Comparison of ENCODE assay signal across 8 cellular contexts in the genomic region with DNA sequence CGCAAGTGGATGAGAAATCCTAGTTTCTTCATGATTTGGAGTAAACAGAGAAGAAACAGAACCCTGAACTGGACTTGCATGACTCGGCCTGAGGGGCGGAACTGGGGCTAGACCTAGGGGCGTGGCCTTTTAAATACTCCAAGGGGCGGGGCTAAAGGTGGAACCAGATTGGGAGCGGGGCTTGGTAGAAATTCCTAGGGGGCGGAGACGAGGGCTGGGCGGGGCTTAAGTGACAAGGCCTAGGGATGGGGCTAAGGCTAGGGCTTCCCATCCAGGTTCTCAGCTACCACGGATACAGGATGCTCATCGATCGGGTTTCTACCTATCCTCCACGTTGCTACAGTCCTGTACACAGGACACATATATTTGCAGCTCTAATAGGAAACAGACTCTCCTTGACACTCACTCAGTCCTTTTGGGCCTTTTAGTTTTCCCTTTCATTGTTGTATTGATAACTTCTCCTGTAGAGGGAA. TPM values are rescaled to one million over a fixed set of nuclear protein-coding genes. Genes with fewer than 3 reads are reported as not detected.
A peak's percentile ranks its signal among the peaks of the same experiment; 100 is the strongest.
DNase-seq lines count a peak whose midpoint lies in the region; ATAC-seq and TF ChIP-seq lines count a peak whose summit lies in the region.

No MANE protein-coding gene starts in this region.

- H3K4me3 Mint-ChIP-seq in CD4-positive, alpha-beta memory T cell, result peak overlapping the region; percentile 89 to 99 (median 94)
- peak overlapping the region; percentile 87 for H3K4me3 Mint-ChIP-seq in activated T-helper 1 cell treated with anti-CD3 and anti-CD28 coated beads, Interleukin-12 subunit alpha, Interleukin-12 subunit beta, Interleukin-2, Interleukin-4 antibody, amounts not matched to agents 30 ng/mL and 10 ng/mL and 1 ng/mL, durations not matched to agents 14 hours and 24 hours and 36 hours

- H3K27me3 Mint-ChIP-seq in CD4-positive, alpha-beta memory T cell, result no peaks in the 10 kb centered on the region
- peaks cover 3% of the 10 kb centered on the region for H3K27me3 Mint-ChIP-seq in activated T-helper 1 cell treated with anti-CD3 and anti-CD28 coated beads, Interleukin-12 subunit alpha, Interleukin-12 subunit beta, Interleukin-2, Interleukin-4 antibody, amounts not matched to agents 30 ng/mL and 10 ng/mL and 1 ng/mL, durations not matched to agents 14 hours and 24 hours and 36 hours (ENCODE audit: insufficient read depth)

- POLR2A ChIA-PET in CD4-positive, alpha-beta memory T cell (lab: Charles Lee; ENCODE audit: partially characterized antibody), result interaction anchor here (0.8 to 2.8 kb wide), 6 partner anchors 13 to 459 kb away, joined by 3 to 30 read pairs (median 4); a partner anchor contains a TSS

- H3K36me3 ChIP-seq in CD4-positive, alpha-beta memory T cell (ENCODE audit: insufficient read depth, low read length), result peaks cover 3% of the 10 kb centered on the region
- H3K36me3 ChIP-seq in gastroesophageal sphincter (peaks cover 0 to 12% of the 10 kb centered on the region in 2 donors), neutrophil (no peaks in the 10 kb centered on the region)

- in situ Hi-C loops in KBM-7 (cut with MboI; ENCODE audit: low pct_unique_long_range_greater_than_20kb, low sequenced_read_pairs), result no loop called here

- H3K27ac ChIP-seq in CD4-positive, alpha-beta memory T cell (ENCODE audit: low read depth, low read length), result peak overlapping the region; percentile 96
- H3K27ac ChIP-seq in gastroesophageal sphincter, result peak overlapping the region; percentile 91 to 99 (median 97)
- peak overlapping the region; percentile 92 for H3K27ac ChIP-seq in neutrophil

- ATAC-seq in GM19328 (IDR thresholded peaks at IDR 0.05; ENCODE audit: unreplicated experiment), result peak; percentile 49
- ATAC-seq in HG03378 (IDR thresholded peaks at IDR 0.05; ENCODE audit: unreplicated experiment), result peak; percentile 44
- ATAC-seq in gastroesophageal sphincter, result peak; percentile 93

- no peak for DNase-seq in CD4-positive, alpha-beta memory T cell
- DNase-seq in NCI-H446 treated with DMSO at 0.1 percent for 48 hours (lab: John Stamatoyannopoulos, UW) (peak; percentile 92), KBM-7 (no peak)
- no peak for DNase-seq in activated T-helper 1 cell treated with anti-CD3 and anti-CD28 coated beads, Interleukin-12 subunit alpha, Interleukin-12 subunit beta, Interleukin-2, Interleukin-4 antibody, amounts not matched to agents 30 ng/mL and 10 ng/mL and 1 ng/mL, durations not matched to agents 14 hours and 24 hours and 36 hours (ENCODE audit: low spot score)

- H3K27me3 ChIP-seq in CD4-positive, alpha-beta memory T cell (ENCODE audit: insufficient read depth, low read length), result no peaks in the 10 kb centered on the region
- no peaks in the 10 kb centered on the region for H3K27me3 ChIP-seq in gastroesophageal sphincter
- no peaks in the 10 kb centered on the region for H3K27me3 ChIP-seq in neutrophil

- no peak for TF ChIP-seq POLR2A in gastroesophageal sphincter (IDR thresholded peaks at IDR 0.05)

- H3K36me3 Mint-ChIP-seq in CD4-positive, alpha-beta memory T cell, result peaks cover 22 to 27% of the 10 kb centered on the region in 2 donors
- peaks cover 8% of the 10 kb centered on the region for H3K36me3 Mint-ChIP-seq in activated T-helper 1 cell treated with anti-CD3 and anti-CD28 coated beads, Interleukin-12 subunit alpha, Interleukin-12 subunit beta, Interleukin-2, Interleukin-4 antibody, amounts not matched to agents 30 ng/mL and 10 ng/mL and 1 ng/mL, durations not matched to agents 14 hours and 24 hours and 36 hours (ENCODE audit: low read depth)

- peaks cover 19 to 46% (median 32%) of the 10 kb centered on the region in 4 donors for H3K4me1 Mint-ChIP-seq in CD4-positive, alpha-beta memory T cell
- H3K4me1 Mint-ChIP-seq in activated T-helper 1 cell treated with anti-CD3 and anti-CD28 coated beads, Interleukin-12 subunit alpha, Interleukin-12 subunit beta, Interleukin-2, Interleukin-4 antibody, amounts not matched to agents 30 ng/mL and 10 ng/mL and 1 ng/mL, durations not matched to agents 14 hours and 24 hours and 36 hours (ENCODE audit: low read depth), result peaks cover 29% of the 10 kb centered on the region

- intact Hi-C loops in CD4-positive, alpha-beta memory T cell (cut with micrococcal nuclease), result loop anchor here (1.0 to 5.0 kb wide), 5 partner anchors 14 to 509 kb away; a partner anchor contains a TSS
- intact Hi-C loops in activated T-helper 1 cell treated with anti-CD3 and anti-CD28 coated beads, Interleukin-12 subunit alpha, Interleukin-12 subunit beta, Interleukin-2, Interleukin-4 antibody, amounts not matched to agents 30 ng/mL and 10 ng/mL and 1 ng/mL, durations not matched to agents 14 hours and 24 hours and 36 hours (cut with micrococcal nuclease), result loop anchor here (1.0 to 2.0 kb wide), 11 partner anchors 14 to 509 kb away; a partner anchor contains a TSS

- TF ChIP-seq CTCF in gastroesophageal sphincter (IDR thresholded peaks at IDR 0.05) (no peak), neutrophil (IDR thresholded peaks at IDR 0.05) (no peak)

- H3K9me3 ChIP-seq in CD4-positive, alpha-beta memory T cell (ENCODE audit: control insufficient read depth in 1 of 2, low read length in 2 of 2), result no peaks in the 10 kb centered on the region
- H3K9me3 ChIP-seq in gastroesophageal sphincter, result peaks cover 0 to 11% (median 0%) of the 10 kb centered on the region in 3 donors
- peaks cover 4% of the 10 kb centered on the region for H3K9me3 ChIP-seq in neutrophil

- H3K9me3 Mint-ChIP-seq in CD4-positive, alpha-beta memory T cell, result peaks cover 2 to 22% (median 14%) of the 10 kb centered on the region in 8 donors
- H3K9me3 Mint-ChIP-seq in activated T-helper 1 cell treated with anti-CD3 and anti-CD28 coated beads, Interleukin-12 subunit alpha, Interleukin-12 subunit beta, Interleukin-2, Interleukin-4 antibody, amounts not matched to agents 30 ng/mL and 10 ng/mL and 1 ng/mL, durations not matched to agents 14 hours and 24 hours and 36 hours, result peaks cover 43% of the 10 kb centered on the region

- peaks cover 23% of the 10 kb centered on the region for H3K4me1 ChIP-seq in CD4-positive, alpha-beta memory T cell (ENCODE audit: insufficient read depth, low read length)
- H3K4me1 ChIP-seq in gastroesophageal sphincter (peaks cover 0 to 30% (median 0%) of the 10 kb centered on the region in 3 donors), neutrophil (ENCODE audit: control insufficient read depth in 1 of 2, insufficient read depth in 1 of 2, low read depth in 1 of 2, low read length in 1 of 2) (peaks cover 16 to 19% of the 10 kb centered on the region in 2 experiments)

- peak overlapping the region; percentile 92 to 93 for H3K4me3 ChIP-seq in CD4-positive, alpha-beta memory T cell (ENCODE audit: low read length in 2 of 2)
- H3K4me3 ChIP-seq in gastroesophageal sphincter (peak overlapping the region; percentile 84 to 88), neutrophil (ENCODE audit: low read depth in 1 of 2, low read length in 1 of 2) (peak overlapping the region; percentile 75 to 81)

- CTCF ChIA-PET in CD4-positive, alpha-beta memory T cell (lab: Charles Lee; ENCODE audit: partially characterized antibody), result interaction anchor here (0.8 to 3.3 kb wide), 4 partner anchors 13 to 125 kb away, joined by 3 to 23 read pairs (median 6); a partner anchor contains a TSS

- H3K27ac Mint-ChIP-seq in CD4-positive, alpha-beta memory T cell, result peak overlapping the region; percentile 88 to 99 (median 97)
- peak overlapping the region; percentile 94 for H3K27ac Mint-ChIP-seq in activated T-helper 1 cell treated with anti-CD3 and anti-CD28 coated beads, Interleukin-12 subunit alpha, Interleukin-12 subunit beta, Interleukin-2, Interleukin-4 antibody, amounts not matched to agents 30 ng/mL and 10 ng/mL and 1 ng/mL, durations not matched to agents 14 hours and 24 hours and 36 hours

- no peak for TF ChIP-seq EP300 in gastroesophageal sphincter (IDR thresholded peaks at IDR 0.05)

- 4 to 12% methylated on average over 9 to 10 of the region's 13 CpGs for WGBS in gastroesophageal sphincter (ENCODE audit: low coverage in 1 of 2), 2 donors

RNA-seq across cellular contexts. Expression of a gene that starts 0.4 kb away (rescaled TPM):
- total RNA-seq in CD4-positive, alpha-beta memory T cell, result 10 to 100 TPM; 20.9 to 22.1 TPM
- polyA plus RNA-seq in CD4-positive, alpha-beta memory T cell, result 10 to 100 TPM; 10.9 to 11.1 TPM
- 4.7 and 5.0 TPM in 2 replicates for total RNA-seq in activated T-helper 1 cell treated with anti-CD3 and anti-CD28 coated beads, Interleukin-12 subunit alpha, Interleukin-12 subunit beta, Interleukin-2, Interleukin-4 antibody, amounts not matched to agents 30 ng/mL and 10 ng/mL and 1 ng/mL, durations not matched to agents 14 hours and 24 hours and 36 hours
- total RNA-seq in gastroesophageal sphincter, result 10 to 100 TPM; 12.7 to 21.5 (median 15.2) TPM

RNA-seq across cellular contexts. Expression of a gene that starts 14.0 kb away (rescaled TPM):
- total RNA-seq in CD4-positive, alpha-beta memory T cell, result 10 to 100 TPM; 47.4 to 53.5 TPM
- 10 to 100 TPM; 30.1 to 38.5 TPM for polyA plus RNA-seq in CD4-positive, alpha-beta memory T cell
- total RNA-seq in activated T-helper 1 cell treated with anti-CD3 and anti-CD28 coated beads, Interleukin-12 subunit alpha, Interleukin-12 subunit beta, Interleukin-2, Interleukin-4 antibody, amounts not matched to agents 30 ng/mL and 10 ng/mL and 1 ng/mL, durations not matched to agents 14 hours and 24 hours and 36 hours, result 5.0 and 6.4 TPM in 2 replicates
- 10 to 100 TPM; 15.4 to 22.3 (median 16.7) TPM for total RNA-seq in gastroesophageal sphincter

RNA-seq across cellular contexts. Expression of a gene that starts 52.8 kb away (rescaled TPM):
- total RNA-seq in CD4-positive, alpha-beta memory T cell, result 1 to 10 TPM; 1.7 to 3.6 TPM
- under 1 TPM; 0.31 to 0.77 TPM for polyA plus RNA-seq in CD4-positive, alpha-beta memory T cell
- 0.18 TPM in 1 of 2 replicates, not detected in the other for total RNA-seq in activated T-helper 1 cell treated with anti-CD3 and anti-CD28 coated beads, Interleukin-12 subunit alpha, Interleukin-12 subunit beta, Interleukin-2, Interleukin-4 antibody, amounts not matched to agents 30 ng/mL and 10 ng/mL and 1 ng/mL, durations not matched to agents 14 hours and 24 hours and 36 hours
- 1 to 10 TPM; 2.2 to 7.0 (median 2.6) TPM for total RNA-seq in gastroesophageal sphincter

RNA-seq across cellular contexts. Expression of a gene that starts 59.3 kb away (rescaled TPM):
- not detected for total RNA-seq in CD4-positive, alpha-beta memory T cell
- not detected for polyA plus RNA-seq in CD4-positive, alpha-beta memory T cell
- total RNA-seq in activated T-helper 1 cell treated with anti-CD3 and anti-CD28 coated beads, Interleukin-12 subunit alpha, Interleukin-12 subunit beta, Interleukin-2, Interleukin-4 antibody, amounts not matched to agents 30 ng/mL and 10 ng/mL and 1 ng/mL, durations not matched to agents 14 hours and 24 hours and 36 hours, result not detected in 2 replicates
- total RNA-seq in gastroesophageal sphincter, result not detected
